8 cellular contexts compared by ENCODE assay signal in genomic region chr1:204503122-204503912, GRCh38. TPM values are rescaled to one million over a fixed set of nuclear protein-coding genes. Genes with fewer than 3 reads are reported as not detected.
DNase-seq lines count a peak whose midpoint lies in the region; ATAC-seq, FAIRE-seq and TF ChIP-seq lines count a peak whose summit lies in the region.

No MANE protein-coding gene starts in this region.

- FAIRE-seq in GM12878 (lab: Jason Lieb, UNC) = no peak

- in situ Hi-C loops in GM12878 (cut with MboI) = loop anchor here (5.0 to 25.0 kb wide), 3 partner anchors 56 to 1216 kb away; partner anchors contain the start of gene REN

- 19% methylated on average over 7 of the region's 7 CpGs for WGBS in GM12878 (ENCODE audit: insufficient coverage, insufficient replicate concordance, low lambda C conversion rate, missing lambda C conversion rate)

- CTCF ChIA-PET in GM12878 (lab: Yijun Ruan, JAX) = interaction anchor here (0.5 to 39.0 kb wide), 40 partner anchors 9 to 1717 kb away, joined by 3 to 2021 read pairs (median 4); partner anchors contain the start of genes MDM4, PIK3C2B and REN

- H3K9ac ChIP-seq in GM12878 (ENCODE audit: control insufficient read depth, insufficient read depth, low read length) = no peak overlapping the region

- H3K36me3 ChIP-seq in GM12878 (ENCODE audit: control insufficient read depth in 2 of 2, insufficient read depth in 2 of 2, low read length in 1 of 2) (no peaks in the 10 kb centered on the region), uterus (no peaks in the 10 kb centered on the region)

- no peaks in the 10 kb centered on the region for H3K79me2 ChIP-seq in GM12878 (ENCODE audit: control insufficient read depth, insufficient read depth, low read length)

- ATAC-seq in GM12878 = peak; percentile 12; the same call in 1 of the 3 replicates
- peak; percentile 56 for ATAC-seq in left lobe of liver
- ATAC-seq in GM18505 (IDR thresholded peaks at IDR 0.05; ENCODE audit: unreplicated experiment) = no peak
- ATAC-seq in HG02973 (IDR thresholded peaks at IDR 0.05; ENCODE audit: unreplicated experiment) = no peak

- H2AFZ ChIP-seq in GM12878 (ENCODE audit: control insufficient read depth, low read depth, low read length) = peak overlapping the region; percentile 3; the same call in 1 of the 2 replicates

- H3K4me2 ChIP-seq in GM12878 (ENCODE audit: control insufficient read depth, insufficient read depth) = no peak overlapping the region

- TF ChIP-seq POLR2A in GM12878 (IDR thresholded peaks at IDR 0.05; ENCODE audit: low read depth, low read length) (no peak), uterus (IDR thresholded peaks at IDR 0.05) (no peak), GM18505 (IDR thresholded peaks at IDR 0.05; ENCODE audit: borderline replicate concordance, extremely low read depth, insufficient read depth, insufficient read length) (no peak)

- no peak for TF ChIP-seq EP300 in GM12878 (IDR thresholded peaks at IDR 0.05; ENCODE audit: borderline replicate concordance in 1 of 2, control insufficient read depth in 1 of 2, low read depth in 2 of 2, low read length in 2 of 2)

- SMC1A ChIA-PET in GM12878 (lab: Charles Lee; ENCODE audit: uncharacterized antibody, unreplicated experiment) = interaction anchor here (0.6 to 19.3 kb wide), 26 partner anchors 9 to 340 kb away, joined by 3 to 939 read pairs (median 4); partner anchors contain the start of gene PIK3C2B

- DNase-seq in COLO668 (lab: John Stamatoyannopoulos, UW; ENCODE audit: unreplicated experiment) (peak; percentile 37), HCEC 1CT (peak; percentile 60), NCI-H526 (lab: John Stamatoyannopoulos, UW) (peak; percentile 33 to 76), GM12878 (ENCODE audit: low read depth, low spot score) (no peak), left lobe of liver (ENCODE audit: low spot score) (no peak), uterus (no peak)

- RAD21 ChIA-PET in GM12878 (lab: Charles Lee; ENCODE audit: unreplicated experiment) = interaction anchor here (0.6 to 13.5 kb wide), 23 partner anchors 10 to 367 kb away, joined by 3 to 441 read pairs (median 4); partner anchors contain the start of genes MDM4 and PIK3C2B

- H3K4me3 ChIP-seq in GM12878 (no peak overlapping the region), uterus (no peak overlapping the region)

- H3K27ac ChIP-seq in GM12878 (ENCODE audit: control insufficient read depth, insufficient read depth) = no peak overlapping the region
- H3K27ac ChIP-seq in uterus = no peak overlapping the region

- H3K4me1 ChIP-seq in GM12878 (ENCODE audit: control insufficient read depth, insufficient read depth, low read length) = peaks cover 7% of the 10 kb centered on the region; the same call in 1 of the 2 replicates
- no peaks in the 10 kb centered on the region for H3K4me1 ChIP-seq in uterus

- H3K9me3 ChIP-seq in GM12878 (replicated peaks; ENCODE audit: control insufficient read depth, insufficient read depth, low read length) (no peaks in the 10 kb centered on the region; the same call in 2 of the 3 replicates), uterus (no peaks in the 10 kb centered on the region)

- TF ChIP-seq CTCF in GM12878 (IDR thresholded peaks at IDR 0.05 in 2 of 3, conservative IDR thresholded peaks at IDR 0.05 in 1 of 3; ENCODE audit: control insufficient read depth in 2 of 3, extremely low read depth in 1 of 3, insufficient read depth in 1 of 3, low read depth in 3 of 3, low read length in 3 of 3) (peak; percentile 56 to 82 (median 66); a peak in 5 of 6 replicates), uterus (IDR thresholded peaks at IDR 0.05) (peak; percentile 68 to 90 (median 82))

- no peaks in the 10 kb centered on the region for H4K20me1 ChIP-seq in GM12878 (ENCODE audit: control insufficient read depth, insufficient read depth)

- H3K27me3 ChIP-seq in GM12878 (replicated peaks in 1 of 2; ENCODE audit: control insufficient read depth in 2 of 2, insufficient read depth in 2 of 2, low read length in 1 of 2) = no peaks in the 10 kb centered on the region
- H3K27me3 ChIP-seq in uterus = no peaks in the 10 kb centered on the region

- peak; percentile 91 for TF ChIP-seq RAD21 in GM12878 (IDR thresholded peaks at IDR 0.05; ENCODE audit: insufficient read depth, low read depth, low read length)

- no TSS peak for BruUV-seq in GM12878 (replicated peaks; lab: Mats Ljungman, UMichigan)

- intact Hi-C loops in GM12878 (cut with micrococcal nuclease; ENCODE audit: unreplicated experiment) = loop anchor here (1.0 to 10.0 kb wide), 3 partner anchors 57 to 339 kb away; partner anchors contain the start of gene REN
- intact Hi-C loops in uterus (cut with DNase I; ENCODE audit: low total_unique reads) = loop anchor here (5.0 kb wide), 2 partner anchors 56 to 71 kb away; no protein-coding TSS in a partner anchor

- POLR2A ChIA-PET in GM12878 (lab: Charles Lee) = interaction anchor here (0.6 to 2.6 kb wide), 10 partner anchors 9 to 72 kb away, joined by 3 to 12 read pairs (median 4); partner anchors contain the start of gene PIK3C2B

TF ChIP-seq in GM12878, 131 proteins besides CTCF, POLR2A, EP300 and RAD21 (continues in another document):
- TF ChIP-seq FOXM1 (IDR thresholded peaks at IDR 0.05; ENCODE audit: low read depth, low read length) = no peak
- TF ChIP-seq LARP7 (IDR thresholded peaks at IDR 0.05) = no peak
- TF ChIP-seq SKIL (IDR thresholded peaks at IDR 0.05; ENCODE audit: low read depth, poor library complexity, severe bottlenecking) = peak; percentile 55
- TF ChIP-seq ZBED1 (IDR thresholded peaks at IDR 0.05; ENCODE audit: borderline replicate concordance) = no peak

RNA-seq across cellular contexts. Expression of gene PIK3C2B, which starts 8.7 kb away (rescaled TPM):
- 98.5 and 110 TPM in 2 replicates for total RNA-seq in GM12878 (2013; cell fraction: nucleolus; rRNA removed)
- total RNA-seq in GM12878 (2014; rRNA removed) (13.9 and 16.3 TPM in 2 replicates), GM12878 (2014; rRNA removed; fragmentation: Illumina TruSeq; extraction: Trizol) (8.5 and 9.2 TPM in 2 replicates), GM12878 (2021) (33.5 and 38.1 TPM in 2 replicates), left lobe of liver (14.8 TPM), uterus (10 to 100 TPM in 3 of 4 donors, 1 to 10 TPM in 1; 7.4 to 81.5 (median 38.3) TPM)
- 8.3 TPM for polyA plus RNA-seq in GM12878 (2011; ENCODE audit: low read depth)
- polyA plus RNA-seq in GM12878 (2011; rRNA removed) (15.9 and 33.9 TPM in 2 replicates), GM12878 (2014; fragmentation: Illumina TruSeq; extraction: Trizol) (10.2 and 14.4 TPM in 2 replicates), GM12878 (2014; fragmentation: Nextera tagmentation; extraction: Ambion mirVana) (1 to 10 TPM; 2.2 to 5.0 TPM), GM12878 (2014; rRNA removed) (23.8 and 28.2 TPM in 2 replicates), GM12878 (2016; fragmentation: Nextera tagmentation; extraction: Ambion mirVana) (1 to 10 TPM; 6.0 to 8.2 TPM)
- 33.1 and 36.7 TPM in 2 replicates for polyA plus RNA-seq in GM12878 (2011; cell fraction: cytosol; rRNA removed)
- 55.9 and 60.7 TPM in 2 replicates for polyA plus RNA-seq in GM12878 (2011; cell fraction: nucleus; rRNA removed)
- 10.1 and 10.7 TPM in 2 replicates for polyA plus RNA-seq in GM12878 (2012)
- polyA minus RNA-seq in GM12878 (2011; rRNA and poly(A)+ RNA removed) = 69.9 and 86.4 TPM in 2 replicates
- polyA minus RNA-seq in GM12878 (2011; cell fraction: cytosol; rRNA and poly(A)+ RNA removed) = 37.2 and 39.0 TPM in 2 replicates
- 38.8 and 80.3 TPM in 2 replicates for polyA minus RNA-seq in GM12878 (2011; cell fraction: nucleus; rRNA and poly(A)+ RNA removed)

RNA-seq across cellular contexts. Expression of gene MDM4, which starts 12.9 kb away (rescaled TPM):
- 590 and 594 TPM in 2 replicates for total RNA-seq in GM12878 (2013; cell fraction: nucleolus; rRNA removed)
- 36.8 and 43.9 TPM in 2 replicates for total RNA-seq in GM12878 (2014; rRNA removed)
- 36.1 and 37.8 TPM in 2 replicates for total RNA-seq in GM12878 (2014; rRNA removed; fragmentation: Illumina TruSeq; extraction: Trizol)
- 54.5 and 64.5 TPM in 2 replicates for total RNA-seq in GM12878 (2021)
- 12.2 TPM for polyA plus RNA-seq in GM12878 (2011; ENCODE audit: low read depth)
- 74.4 and 108 TPM in 2 replicates for polyA plus RNA-seq in GM12878 (2011; rRNA removed)
- polyA plus RNA-seq in GM12878 (2011; cell fraction: cytosol; rRNA removed) = 22.1 and 23.4 TPM in 2 replicates
- 82.8 and 85.3 TPM in 2 replicates for polyA plus RNA-seq in GM12878 (2011; cell fraction: nucleus; rRNA removed)
- 17.2 and 22.3 TPM in 2 replicates for polyA plus RNA-seq in GM12878 (2012)
- polyA plus RNA-seq in GM12878 (2014; fragmentation: Illumina TruSeq; extraction: Trizol) = 12.4 and 13.7 TPM in 2 replicates
- 10 to 100 TPM in 1 of 2 experiments, 1 to 10 TPM in 1; 2.5 to 11.5 TPM for polyA plus RNA-seq in GM12878 (2014; fragmentation: Nextera tagmentation; extraction: Ambion mirVana)
- polyA plus RNA-seq in GM12878 (2014; rRNA removed) = 20.5 and 20.6 TPM in 2 replicates
- 10 to 100 TPM; 22.3 to 23.2 TPM for polyA plus RNA-seq in GM12878 (2016; fragmentation: Nextera tagmentation; extraction: Ambion mirVana)
- polyA minus RNA-seq in GM12878 (2011; rRNA and poly(A)+ RNA removed) = 148 and 214 TPM in 2 replicates
- polyA minus RNA-seq in GM12878 (2011; cell fraction: cytosol; rRNA and poly(A)+ RNA removed) = 33.7 and 38.1 TPM in 2 replicates
- polyA minus RNA-seq in GM12878 (2011; cell fraction: nucleus; rRNA and poly(A)+ RNA removed) = 161 and 227 TPM in 2 replicates
- total RNA-seq in left lobe of liver = 27.4 TPM
- total RNA-seq in uterus = 100 to 1,000 TPM in 3 of 4 donors, 10 to 100 TPM in 1; 31.0 to 141 (median 134) TPM

Comparison
In these comparisons a context has a peak if more than half of its experiments do, and no peak if none do; other contexts are left out.
1. DNase-seq: peak in COLO668 (single experiment), HCEC 1CT (single experiment) and NCI-H526 (2 of 2); none in GM12878 (single experiment), left lobe of liver (single experiment) and uterus (0 of 2).
2. ATAC-seq: peak in GM12878 (single experiment) and left lobe of liver (single experiment); none in GM18505 (single experiment) and HG02973 (single experiment).